In genomic region chr3:10115326-10116137, GRCh38 we compare ENCODE assay signal across 1 cellular context.
TF ChIP-seq lines count a peak whose summit lies in the region.

TSS of gene BRK1 (plus strand) at chr3:10115675. CDS start at chr3:10115702, 27 bp downstream.

TF ChIP-seq in HepG2, 621 proteins besides CTCF, POLR2A, EP300 and RAD21 (continued from another document and continues in another):
- TF ChIP-seq AKNA (CRISPR knock-in tag; IDR thresholded peaks at IDR 0.05; ENCODE audit: borderline replicate concordance) (peak; percentile 74; the same call in 1 of the 2 replicates), TFE3 (CRISPR knock-in tag; IDR thresholded peaks at IDR 0.05) (0 out of 2 replicates have a peak, but pooled peaks have one; percentile 53), ZNF563 (CRISPR knock-in tag; IDR thresholded peaks at IDR 0.05) (0 out of 2 replicates have a peak, but pooled peaks have one; percentile 70), CCAR2 (optimal IDR thresholded peaks at IDR 0.05; ENCODE audit: low read depth, low read length) (no peak), ZSCAN21 (CRISPR knock-in tag; IDR thresholded peaks at IDR 0.05; ENCODE audit: borderline replicate concordance) (peak; percentile 6; the same call in 1 of the 2 replicates), RBFOX2 (IDR thresholded peaks at IDR 0.05; ENCODE audit: low read depth, low read length) (peak; percentile 90), MED1 (CRISPR knock-in tag; IDR thresholded peaks at IDR 0.05) (peak; percentile 64), ARID5B (CRISPR knock-in tag; IDR thresholded peaks at IDR 0.05) (no peak), ZNF282 (IDR thresholded peaks at IDR 0.05; ENCODE audit: partially characterized antibody) (no peak), ZNF234 (CRISPR knock-in tag; conservative IDR thresholded peaks at IDR 0.05) (no peak), ESRRA (CRISPR knock-in tag; IDR thresholded peaks at IDR 0.05; ENCODE audit: low read depth) (no peak), ZNF678 (CRISPR knock-in tag; IDR thresholded peaks at IDR 0.05) (no peak), IRF2 (CRISPR knock-in tag; IDR thresholded peaks at IDR 0.05) (0 out of 2 replicates have a peak, but pooled peaks have one; percentile 50), CEBPZ (IDR thresholded peaks at IDR 0.05; ENCODE audit: low read length) (no peak), ATF1 (CRISPR knock-in tag; IDR thresholded peaks at IDR 0.05) (peak; percentile 60; the same call in 1 of the 2 replicates), GPN1 (CRISPR knock-in tag; IDR thresholded peaks at IDR 0.05; ENCODE audit: borderline replicate concordance) (no peak), ZNF383 (CRISPR knock-in tag; IDR thresholded peaks at IDR 0.05; ENCODE audit: borderline replicate concordance) (no peak), ZBTB49 (CRISPR knock-in tag; IDR thresholded peaks at IDR 0.05; ENCODE audit: borderline replicate concordance) (no peak), TBL1XR1 (IDR thresholded peaks at IDR 0.05; ENCODE audit: borderline replicate concordance, low read length, partially characterized antibody) (no peak), ZNF264 (CRISPR knock-in tag; IDR thresholded peaks at IDR 0.05) (peak; percentile 90), ZNF547 (CRISPR knock-in tag; IDR thresholded peaks at IDR 0.05) (peak; percentile 32; the same call in 1 of the 2 replicates), CBX1 (IDR thresholded peaks at IDR 0.05; ENCODE audit: low read depth) (peak; percentile 50), KDM5A (IDR thresholded peaks at IDR 0.05; ENCODE audit: borderline replicate concordance, low read length) (peak; percentile 82), ZFP62 (CRISPR knock-in tag; IDR thresholded peaks at IDR 0.05) (no peak), ZNF326 (CRISPR knock-in tag; IDR thresholded peaks at IDR 0.05; ENCODE audit: borderline replicate concordance) (no peak), ZNF512B (CRISPR knock-in tag; IDR thresholded peaks at IDR 0.05; ENCODE audit: borderline replicate concordance) (no peak), MAFG (CRISPR knock-in tag; IDR thresholded peaks at IDR 0.05) (no peak), TMF1 (CRISPR knock-in tag; IDR thresholded peaks at IDR 0.05; ENCODE audit: low read depth) (no peak), HNRNPLL (IDR thresholded peaks at IDR 0.05; ENCODE audit: low read depth, low read length, poor library complexity, severe bottlenecking) (peak; percentile 62), KLF6 (CRISPR knock-in tag; IDR thresholded peaks at IDR 0.05) (peak; percentile 46; the same call in 1 of the 2 replicates), ONECUT2 (CRISPR knock-in tag; IDR thresholded peaks at IDR 0.05) (0 out of 2 replicates have a peak, but pooled peaks have one; percentile 52), ZFP36L2 (CRISPR knock-in tag; IDR thresholded peaks at IDR 0.05) (no peak), FOXA1 (IDR thresholded peaks at IDR 0.05) (no peak), FOXA1 (CRISPR knock-in tag; IDR thresholded peaks at IDR 0.05) (no peak), TEAD2 (CRISPR knock-in tag; IDR thresholded peaks at IDR 0.05) (no peak), ELK4 (CRISPR knock-in tag; IDR thresholded peaks at IDR 0.05; ENCODE audit: borderline replicate concordance) (no peak), ATF7 (IDR thresholded peaks at IDR 0.05) (no peak), ATF7 (CRISPR knock-in tag; IDR thresholded peaks at IDR 0.05) (no peak), DNMT1 (CRISPR knock-in tag; IDR thresholded peaks at IDR 0.05) (no peak), MYNN (CRISPR knock-in tag; IDR thresholded peaks at IDR 0.05; ENCODE audit: low read depth) (no peak)
